ENCODE assay signal across 20 cellular contexts in the genomic region with DNA sequence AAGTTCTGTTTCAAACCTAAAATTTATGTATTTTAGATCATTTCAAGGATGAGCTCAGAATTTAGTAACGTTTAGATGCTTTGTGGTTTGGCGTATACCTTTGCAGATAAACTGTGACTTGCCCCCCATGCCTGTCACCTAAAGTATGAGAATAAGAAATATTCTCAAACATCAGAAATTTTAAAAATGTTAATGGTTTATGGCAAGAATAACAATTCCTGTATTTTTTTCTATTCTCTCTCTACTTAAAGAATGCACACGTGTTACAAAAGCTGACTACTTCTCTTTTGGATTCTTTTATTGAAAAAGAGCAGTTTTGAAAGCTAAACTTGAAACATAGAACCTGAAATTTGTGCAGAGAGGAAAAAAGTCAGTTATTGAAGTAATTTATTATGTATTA. TPM values are rescaled to one million over a fixed set of nuclear protein-coding genes. Genes with fewer than 3 reads are reported as not detected.
DNase-seq lines count a peak whose midpoint lies in the region; ATAC-seq, FAIRE-seq and TF ChIP-seq lines count a peak whose summit lies in the region.
"Had no signal": no experiment of that assay in that cellular context is flagged by ENCODE, and none has a peak within 500 bp of the region (broad histone marks: within the 10 kb centered on the region; RNA-seq: fewer than 3 reads in every experiment).

No MANE protein-coding gene starts in this region.

- H4K20me1 ChIP-seq in K562 (replicated peaks; ENCODE audit: control insufficient read depth, insufficient read depth, low read length), result no peaks in the 10 kb centered on the region; the same call in 1 of the 2 replicates

- H3K27ac Mint-ChIP-seq in CD8-positive, alpha-beta memory T cell, result peak overlapping the region in 1 of 8 donors; percentile 8
- H3K27ac Mint-ChIP-seq: activated B cell treated with CpG ODN at 0.5 μM for 24 hours had no signal

- H3K18ac ChIP-seq in mesendoderm (ENCODE audit: low read length), result no peak overlapping the region

- TF ChIP-seq CTCF in K562 (IDR thresholded peaks at IDR 0.05 in 2 of 3, conservative IDR thresholded peaks at IDR 0.05 in 1 of 3; ENCODE audit: insufficient read depth in 2 of 3, low read depth in 1 of 3, low read length in 3 of 3) (no peak), right lobe of liver (IDR thresholded peaks at IDR 0.05) (no peak)

- no peak overlapping the region for H3K4ac ChIP-seq in mesendoderm (ENCODE audit: low read depth, low read length)

- TF ChIP-seq RAD21 in K562 (CRISPR knock-in tag; conservative IDR thresholded peaks at IDR 0.05 in 1 of 2, IDR thresholded peaks at IDR 0.05 in 1 of 2), result no peak

- H2BK15ac ChIP-seq in mesendoderm (replicated peaks; ENCODE audit: low read depth), result no peak overlapping the region

- peaks cover 0 to 22% (median 5%) of the 10 kb centered on the region in 3 donors for H3K36me3 Mint-ChIP-seq in CD8-positive, alpha-beta memory T cell

- H3K9me1 ChIP-seq in K562 (ENCODE audit: control insufficient read depth, insufficient read depth, low read length), result no peaks in the 10 kb centered on the region

- POLR2A ChIA-PET in CD8-positive, alpha-beta memory T cell (lab: Charles Lee), result interaction anchor here (0.6 kb wide), 1 partner anchor 44 kb away, joined by 3 read pairs; no protein-coding TSS in a partner anchor
- POLR2A ChIA-PET in K562 (lab: Yijun Ruan, JAX), result interaction anchor here (0.8 to 1.4 kb wide), 5 partner anchors 8 to 71 kb away, joined by 3 to 5 read pairs (median 3); no protein-coding TSS in a partner anchor

- H3K4me2 ChIP-seq in K562 (ENCODE audit: insufficient read depth, low read length) (no peak overlapping the region), mesendoderm (ENCODE audit: low read length) (no peak overlapping the region)

- TF ChIP-seq POLR2A in K562 (conservative IDR thresholded peaks at IDR 0.05), result no peak
- TF ChIP-seq POLR2A in right lobe of liver (IDR thresholded peaks at IDR 0.05), result no peak

- H3K27me3 Mint-ChIP-seq in CD8-positive, alpha-beta memory T cell, result peaks cover 0 to 10% of the 10 kb centered on the region in 2 donors

- no peak for TF ChIP-seq EP300 in K562 (IDR thresholded peaks at IDR 0.05; ENCODE audit: low read length)

- no peak overlapping the region for H3K23ac ChIP-seq in mesendoderm (ENCODE audit: low read length)

- no peaks in the 10 kb centered on the region for H3K9me3 Mint-ChIP-seq in CD8-positive, alpha-beta memory T cell
- H3K9me3 Mint-ChIP-seq: activated B cell treated with CpG ODN at 0.5 μM for 24 hours had no signal

- H4K8ac ChIP-seq in mesendoderm (ENCODE audit: low read depth, low read length), result no peak overlapping the region

- no peak for DNase-seq in CD8-positive, alpha-beta memory T cell
- DNase-seq in K562 (ENCODE audit: extremely low read depth in 1 of 4, low spot score in 3 of 4) (no peak), right lobe of liver (no peak), mesendoderm (no peak), NCI-H146 (lab: John Stamatoyannopoulos, UW) (no peak), NCI-H2081 treated with DMSO at 0.1 percent for 48 hours (lab: John Stamatoyannopoulos, UW) (no peak), DMS53 (lab: John Stamatoyannopoulos, UW) (no peak)
- DNase-seq: activated B cell treated with CpG ODN at 0.5 μM for 24 hours; activated effector memory CD4-positive, alpha-beta T cell treated with Interleukin-2 at 50 U/mL for 16 hours; AML-193; dermis blood vessel endothelial cell; HCEC 1CT; MG63; NCI-H69; T-helper 1 cell had no signal

- intact Hi-C loops in K562 (cut with micrococcal nuclease), result loop anchor here (10.0 kb wide), 1 partner anchor 111 kb away; no protein-coding TSS in a partner anchor
- intact Hi-C loops in right lobe of liver (cut with DNase I), result no loop called here

- in situ Hi-C loops in K562 (cut with MboI), result no loop called here

- peak; percentile 19 for FAIRE-seq in K562 (lab: Jason Lieb, UNC)
- FAIRE-seq: astrocyte, D721Med, HTR-8/SVneo had no signal

- H3K4me3 Mint-ChIP-seq in CD8-positive, alpha-beta memory T cell, result no peak overlapping the region
- H3K4me3 Mint-ChIP-seq: activated B cell treated with CpG ODN at 0.5 μM for 24 hours had no signal

- H2BK120ac ChIP-seq in mesendoderm (ENCODE audit: low read depth, low read length), result no peak overlapping the region

- H3K4me1 Mint-ChIP-seq in CD8-positive, alpha-beta memory T cell, result peaks cover 13 to 33% (median 15%) of the 10 kb centered on the region in 3 donors

- H3K36me3 ChIP-seq in CD8-positive, alpha-beta memory T cell (ENCODE audit: insufficient read depth, low read length), result no peaks in the 10 kb centered on the region
- H3K36me3 ChIP-seq in K562 (ENCODE audit: control insufficient read depth, insufficient read depth, low read length) (peaks cover 37% of the 10 kb centered on the region), right lobe of liver (peaks cover 0 to 14% (median 2%) of the 10 kb centered on the region in 4 donors), subcutaneous abdominal adipose tissue (ENCODE audit: control insufficient read depth in 5 of 5, insufficient read depth in 5 of 5, low read length in 5 of 5) (peaks cover 0 to 10% (median 7%) of the 10 kb centered on the region in 5 donors), mesendoderm (ENCODE audit: control insufficient read depth, insufficient read depth, low read length) (no peaks in the 10 kb centered on the region)
- H3K36me3 ChIP-seq: MG63 had no signal

- no peak overlapping the region for H2AFZ ChIP-seq in K562 (ENCODE audit: low read depth, low read length)

- no peak overlapping the region for H3K56ac ChIP-seq in mesendoderm (ENCODE audit: low read length)

- H4K5ac ChIP-seq in mesendoderm (ENCODE audit: low read length), result no peak overlapping the region

- H3K9ac ChIP-seq in K562 (ENCODE audit: insufficient read depth in 1 of 2, low read depth in 2 of 2, low read length in 2 of 2) (no peak overlapping the region), subcutaneous abdominal adipose tissue (ENCODE audit: low read length in 5 of 5) (peak overlapping the region in 4 of 5 donors; percentile 33 to 72 (median 42)), mesendoderm (ENCODE audit: low read length) (no peak overlapping the region)

- H3K27ac ChIP-seq in CD8-positive, alpha-beta memory T cell (ENCODE audit: low read depth, low read length), result peak overlapping the region; percentile 10
- H3K27ac ChIP-seq in K562 (ENCODE audit: extremely low read depth, low read depth, low read length), result no peak overlapping the region
- H3K27ac ChIP-seq in right lobe of liver, result peak overlapping the region; percentile 14 to 98 (median 91)
- peak overlapping the region; percentile 89 for H3K27ac ChIP-seq in subcutaneous abdominal adipose tissue (ENCODE audit: low read depth, low read length)
- no peak overlapping the region for H3K27ac ChIP-seq in mesendoderm (ENCODE audit: low read depth, low read length)

- H3K9me3 ChIP-seq in CD8-positive, alpha-beta memory T cell (ENCODE audit: low read length), result no peaks in the 10 kb centered on the region
- H3K9me3 ChIP-seq in K562 (replicated peaks; ENCODE audit: control insufficient read depth, insufficient read depth, low read depth, low read length) (no peaks in the 10 kb centered on the region), right lobe of liver (no peaks in the 10 kb centered on the region), subcutaneous abdominal adipose tissue (ENCODE audit: control insufficient read depth in 5 of 5, low read length in 5 of 5) (no peaks in the 10 kb centered on the region)
- H3K9me3 ChIP-seq: MG63 had no signal

- peaks cover 11% of the 10 kb centered on the region for H3K4me1 ChIP-seq in CD8-positive, alpha-beta memory T cell (ENCODE audit: insufficient read depth, low read length)
- H3K4me1 ChIP-seq in K562 (replicated peaks in 1 of 2; ENCODE audit: control insufficient read depth in 2 of 2, insufficient read depth in 2 of 2, low read length in 2 of 2), result peaks cover 12 to 16% of the 10 kb centered on the region in 2 experiments; a peak in 4 of 5 replicates
- peaks cover 0 to 36% (median 16%) of the 10 kb centered on the region in 4 donors for H3K4me1 ChIP-seq in right lobe of liver
- peaks cover 1 to 58% (median 57%) of the 10 kb centered on the region in 5 donors for H3K4me1 ChIP-seq in subcutaneous abdominal adipose tissue (ENCODE audit: control insufficient read depth in 5 of 5, insufficient read depth in 5 of 5, low read length in 5 of 5)
- H3K4me1 ChIP-seq in mesendoderm (ENCODE audit: control insufficient read depth, low read depth, low read length), result no peaks in the 10 kb centered on the region

- WGBS in K562 (ENCODE audit: insufficient coverage, low coverage, missing lambda C conversion rate), result 44% methylated on average over 3 of the region's 3 CpGs
- 27% methylated on average over 3 of the region's 3 CpGs for WGBS in right lobe of liver (ENCODE audit: insufficient coverage, low coverage, low lambda C conversion rate, missing lambda C conversion rate)
- WGBS in mesendoderm (ENCODE audit: extremely low coverage, insufficient coverage, low lambda C conversion rate), result no CpG with 5 or more reads among the region's 3 CpGs

- H3K79me2 ChIP-seq in K562 (ENCODE audit: control insufficient read depth, insufficient read depth, low read length) (peaks cover 87% of the 10 kb centered on the region), mesendoderm (ENCODE audit: control insufficient read depth, insufficient read depth, low read length) (no peaks in the 10 kb centered on the region)

- H2BK5ac ChIP-seq in mesendoderm (ENCODE audit: low read length), result no peak overlapping the region

- H3K4me3 ChIP-seq in CD8-positive, alpha-beta memory T cell (ENCODE audit: low read length), result no peak overlapping the region
- H3K4me3 ChIP-seq in K562 (no peak overlapping the region), right lobe of liver (peak overlapping the region in 2 of 3 donors; percentile 1 to 4), subcutaneous abdominal adipose tissue (ENCODE audit: low read depth in 1 of 5, low read length in 5 of 5) (peak overlapping the region; percentile 48 to 99 (median 92)), mesendoderm (ENCODE audit: low read length) (no peak overlapping the region)
- H3K4me3 ChIP-seq: MG63 had no signal

- CTCF ChIA-PET in CD8-positive, alpha-beta memory T cell (lab: Charles Lee), result interaction anchor here (0.8 to 1.4 kb wide), 3 partner anchors 9 to 36 kb away, joined by 3 to 5 read pairs (median 3); no protein-coding TSS in a partner anchor
- CTCF ChIA-PET in K562 (lab: Yijun Ruan, JAX; ENCODE audit: low intra/inter-chr PET ratio), result no interaction called here

- no peak for ATAC-seq in K562
- no peak for ATAC-seq in right lobe of liver
- ATAC-seq: left lobe of liver had no signal

- H3K27me3 ChIP-seq in CD8-positive, alpha-beta memory T cell (ENCODE audit: insufficient read depth, low read length, poor library complexity, severe bottlenecking), result no peaks in the 10 kb centered on the region
- H3K27me3 ChIP-seq in K562 (ENCODE audit: control insufficient read depth in 2 of 2, insufficient read depth in 2 of 2, low read length in 2 of 2) (no peaks in the 10 kb centered on the region), right lobe of liver (no peaks in the 10 kb centered on the region), subcutaneous abdominal adipose tissue (ENCODE audit: control insufficient read depth in 5 of 5, insufficient read depth in 4 of 5, low read length in 5 of 5) (no peaks in the 10 kb centered on the region), mesendoderm (ENCODE audit: insufficient read depth, low read length, poor library complexity) (peaks cover 19% of the 10 kb centered on the region)

- BruUV-seq in K562 (replicated peaks; lab: Mats Ljungman, UMichigan), result no TSS peak

- no peak overlapping the region for H2AK5ac ChIP-seq in mesendoderm (ENCODE audit: low read length)

- H3K79me1 ChIP-seq in mesendoderm (ENCODE audit: low read length), result no peaks in the 10 kb centered on the region

RNA-seq across cellular contexts. Expression of gene NFIA, which starts 3.9 kb away (rescaled TPM):
- total RNA-seq in CD8-positive, alpha-beta memory T cell, result 1 to 10 TPM; 6.1 to 7.0 TPM
- polyA plus RNA-seq in CD8-positive, alpha-beta memory T cell, result 9.9 TPM
- 64.5 and 151 TPM in 2 replicates for total RNA-seq in K562 (2011; cell fraction: chromatin; rRNA removed; ENCODE audit: low replicate concordance)
- 18.0 and 29.1 TPM in 2 replicates for total RNA-seq in K562 (2011; cell fraction: nucleolus; rRNA removed)
- 50.7 and 73.9 TPM in 2 replicates for total RNA-seq in K562 (2011; cell fraction: nucleoplasm; rRNA removed)
- total RNA-seq in K562 (2014; rRNA removed) (6.5 and 9.5 TPM in 2 replicates), K562 (2014; rRNA removed; fragmentation: Illumina TruSeq; extraction: Trizol) (20.3 and 22.6 TPM in 2 replicates), K562 (2015; rRNA removed; fragmentation: Illumina TruSeq; extraction: Trizol) (16.1 and 16.2 TPM in 2 replicates), K562 (2021) (24.2 and 24.9 TPM in 2 replicates), right lobe of liver (10 to 100 TPM; 36.7 to 97.2 (median 57.9) TPM)
- polyA plus RNA-seq in K562 (2011; rRNA removed) (9.8 and 11.5 TPM in 2 replicates), K562 (2014; fragmentation: Illumina TruSeq; extraction: Trizol) (8.5 and 9.1 TPM in 2 replicates), K562 (2014; fragmentation: Nextera tagmentation; extraction: Ambion mirVana) (10 to 100 TPM in 1 of 2 experiments, 1 to 10 TPM in 1; 5.3 to 10.1 TPM), K562 (2014; rRNA removed) (7.0 and 8.6 TPM in 2 replicates)
- polyA plus RNA-seq in K562 (2011; cell fraction: cytosol; rRNA removed), result 12.0 and 15.8 TPM in 2 replicates
- polyA plus RNA-seq in K562 (2011; cell fraction: nucleus; rRNA removed), result 17.4 and 18.8 TPM in 2 replicates
- polyA plus RNA-seq in K562 (2012), result 3.9 and 4.2 TPM in 2 replicates
- polyA minus RNA-seq in K562 (2011; rRNA and poly(A)+ RNA removed), result 37.6 and 46.6 TPM in 2 replicates
- 14.5 and 18.2 TPM in 2 replicates for polyA minus RNA-seq in K562 (2011; cell fraction: cytosol; rRNA and poly(A)+ RNA removed)
- polyA minus RNA-seq in K562 (2011; cell fraction: nucleus; rRNA and poly(A)+ RNA removed), result 45.4 and 75.9 TPM in 2 replicates
- polyA plus RNA-seq in mesendoderm (2013, experiment 1 of 2), result 0.46 TPM
- 0.45 TPM for polyA plus RNA-seq in mesendoderm (2013, experiment 2 of 2)

Comparison
In these comparisons a context has a peak if more than half of its experiments do, and no peak if none do; other contexts are left out.
1. H3K27ac ChIP-seq: peak in CD8-positive, alpha-beta memory T cell (single experiment), right lobe of liver (3 of 3) and subcutaneous abdominal adipose tissue (single experiment); none in K562 (single experiment) and mesendoderm (single experiment).
2. H3K4me3 ChIP-seq: peak in right lobe of liver (2 of 3) and subcutaneous abdominal adipose tissue (5 of 5); none in CD8-positive, alpha-beta memory T cell (single experiment), K562 (single experiment) and mesendoderm (single experiment).
3. H3K9ac ChIP-seq: peak in subcutaneous abdominal adipose tissue (4 of 5); none in K562 (0 of 2) and mesendoderm (single experiment).